Comparison of ENCODE assay signal across 15 cellular contexts in genomic region chr10:12465385-12466136, GRCh38.
DNase-seq lines count a peak whose midpoint lies in the region; ATAC-seq, FAIRE-seq and TF ChIP-seq lines count a peak whose summit lies in the region.
"Had no signal": no experiment of that assay in that cellular context is flagged by ENCODE, and none has a peak within 500 bp of the region (broad histone marks: within the 10 kb centered on the region; RNA-seq: fewer than 3 reads in every experiment).

No MANE protein-coding gene starts in this region.

- H3K36me3 Mint-ChIP-seq in activated naive CD4-positive, alpha-beta T cell treated with anti-CD3 and anti-CD28 coated beads, Interleukin-2, amount 50 U/mL, for 24 hours: peaks cover 2% of the 10 kb centered on the region
- H3K36me3 Mint-ChIP-seq in activated naive CD4-positive, alpha-beta T cell treated with anti-CD3 and anti-CD28 coated beads, Interleukin-2, amount 10 ng/mL, durations not matched to agents 7 days and 5 days: no peaks in the 10 kb centered on the region
- H3K36me3 Mint-ChIP-seq in type B pancreatic cell: no peaks in the 10 kb centered on the region

- BruUV-seq in IMR-90 (replicated peaks; lab: Mats Ljungman, UMichigan) (no TSS peak), K562 (replicated peaks; lab: Mats Ljungman, UMichigan) (no TSS peak)

- TF ChIP-seq RAD21 in IMR-90 (IDR thresholded peaks at IDR 0.05; ENCODE audit: low read length) (no peak), K562 (CRISPR knock-in tag; conservative IDR thresholded peaks at IDR 0.05 in 1 of 2, IDR thresholded peaks at IDR 0.05 in 1 of 2) (no peak)

- H3K4ac ChIP-seq in IMR-90 (ENCODE audit: low read depth, low read length): no peak overlapping the region

- H3K4me3 ChIP-seq in IMR-90 (ENCODE audit: insufficient read depth, low read depth, low read length) (no peak overlapping the region), K562 (no peak overlapping the region), esophagus squamous epithelium (no peak overlapping the region)
- H3K4me3 ChIP-seq: BLaER1 had no signal

- H2BK20ac ChIP-seq in IMR-90 (ENCODE audit: low read depth, low read length): no peak overlapping the region

- H3K9me3 Mint-ChIP-seq in activated naive CD4-positive, alpha-beta T cell treated with anti-CD3 and anti-CD28 coated beads, Interleukin-2, amount 50 U/mL, for 24 hours: no peaks in the 10 kb centered on the region
- no peaks in the 10 kb centered on the region for H3K9me3 Mint-ChIP-seq in activated naive CD4-positive, alpha-beta T cell treated with anti-CD3 and anti-CD28 coated beads, Interleukin-2, amount 10 ng/mL, durations not matched to agents 7 days and 5 days
- no peaks in the 10 kb centered on the region for H3K9me3 Mint-ChIP-seq in type B pancreatic cell
- H3K9me3 Mint-ChIP-seq: CD8-positive, alpha-beta memory T cell; H9 had no signal

- intact Hi-C loops in IMR-90 (cut with micrococcal nuclease): no loop called here
- intact Hi-C loops in K562 (cut with micrococcal nuclease): no loop called here
- intact Hi-C loops in esophagus squamous epithelium (cut with DNase I): no loop called here

- peaks cover 25% of the 10 kb centered on the region for H3K4me1 Mint-ChIP-seq in activated naive CD4-positive, alpha-beta T cell treated with anti-CD3 and anti-CD28 coated beads, Interleukin-2, amount 50 U/mL, for 24 hours
- H3K4me1 Mint-ChIP-seq in activated naive CD4-positive, alpha-beta T cell treated with anti-CD3 and anti-CD28 coated beads, Interleukin-2, amount 10 ng/mL, durations not matched to agents 7 days and 5 days: peaks cover 9% of the 10 kb centered on the region
- H3K4me1 Mint-ChIP-seq in type B pancreatic cell (ENCODE audit: unreplicated experiment): peaks cover 5% of the 10 kb centered on the region

- no CpG with 5 or more reads among the region's 9 CpGs for WGBS in IMR-90 (ENCODE audit: extremely low coverage in 2 of 2, insufficient read length in 1 of 2), 2 experiments
- 0% methylated on average over 9 of the region's 9 CpGs for WGBS in K562 (ENCODE audit: insufficient coverage, low coverage, missing lambda C conversion rate)
- 81 to 86% methylated on average over 8 to 9 of the region's 9 CpGs for WGBS in esophagus squamous epithelium, 2 donors

- no peak overlapping the region for H3K23ac ChIP-seq in IMR-90 (ENCODE audit: low read depth, low read length)

- H4K20me1 ChIP-seq in IMR-90 (ENCODE audit: insufficient read depth, low read length) (no peaks in the 10 kb centered on the region), K562 (replicated peaks; ENCODE audit: control insufficient read depth, insufficient read depth, low read length) (no peaks in the 10 kb centered on the region)

- H3K9ac ChIP-seq in IMR-90 (ENCODE audit: low read depth, low read length): no peak overlapping the region
- H3K9ac ChIP-seq in K562 (ENCODE audit: insufficient read depth in 1 of 2, low read depth in 2 of 2, low read length in 2 of 2): no peak overlapping the region
- H3K9ac ChIP-seq: BLaER1 had no signal

- H3K27ac Mint-ChIP-seq in activated naive CD4-positive, alpha-beta T cell treated with anti-CD3 and anti-CD28 coated beads, Interleukin-2, amount 50 U/mL, for 24 hours: peak overlapping the region; percentile 32
- H3K27ac Mint-ChIP-seq in activated naive CD4-positive, alpha-beta T cell treated with anti-CD3 and anti-CD28 coated beads, Interleukin-2, amount 10 ng/mL, durations not matched to agents 7 days and 5 days: no peak overlapping the region
- H3K27ac Mint-ChIP-seq in type B pancreatic cell: peak overlapping the region; percentile 36

- H4K8ac ChIP-seq in IMR-90 (ENCODE audit: low read depth in 2 of 2, low read length in 2 of 2): no peak overlapping the region

- dilution Hi-C loops in IMR-90 (cut with HindIII; ENCODE audit: low sequenced_read_pairs, unreplicated experiment): no loop called here

- no peaks in the 10 kb centered on the region for H3K27me3 Mint-ChIP-seq in activated naive CD4-positive, alpha-beta T cell treated with anti-CD3 and anti-CD28 coated beads, Interleukin-2, amount 50 U/mL, for 24 hours
- peaks cover 4% of the 10 kb centered on the region for H3K27me3 Mint-ChIP-seq in activated naive CD4-positive, alpha-beta T cell treated with anti-CD3 and anti-CD28 coated beads, Interleukin-2, amount 10 ng/mL, durations not matched to agents 7 days and 5 days
- H3K27me3 Mint-ChIP-seq in type B pancreatic cell: no peaks in the 10 kb centered on the region

- H3K9me3 ChIP-seq in IMR-90 (ENCODE audit: control insufficient read depth, insufficient read depth, low read length) (no peaks in the 10 kb centered on the region), K562 (replicated peaks; ENCODE audit: control insufficient read depth, insufficient read depth, low read depth, low read length) (no peaks in the 10 kb centered on the region), esophagus squamous epithelium (no peaks in the 10 kb centered on the region)
- H3K9me3 ChIP-seq: BLaER1 had no signal

- POLR2A ChIA-PET in IMR-90 (lab: Charles Lee; ENCODE audit: unreplicated experiment): no interaction called here
- POLR2A ChIA-PET in K562 (lab: Yijun Ruan, JAX): no interaction called here

- no peak overlapping the region for H2BK5ac ChIP-seq in IMR-90 (ENCODE audit: low read depth, low read length, poor library complexity, severe bottlenecking)

- H3K4me1 ChIP-seq in IMR-90 (ENCODE audit: control insufficient read depth, insufficient read depth, low read length): no peaks in the 10 kb centered on the region
- no peaks in the 10 kb centered on the region for H3K4me1 ChIP-seq in K562 (replicated peaks in 1 of 2; ENCODE audit: control insufficient read depth in 2 of 2, insufficient read depth in 2 of 2, low read length in 2 of 2)
- H3K4me1 ChIP-seq in esophagus squamous epithelium: peaks cover 0 to 26% (median 0%) of the 10 kb centered on the region in 3 donors
- H3K4me1 ChIP-seq: BLaER1 had no signal

- H2BK120ac ChIP-seq in IMR-90 (ENCODE audit: low read depth, low read length): no peak overlapping the region

- no peak overlapping the region for H2AK9ac ChIP-seq in IMR-90 (replicated peaks; ENCODE audit: low read depth, low read length, poor library complexity)

- in situ Hi-C loops in IMR-90 (cut with MboI; ENCODE audit: low sequenced_read_pairs): no loop called here
- in situ Hi-C loops in K562 (cut with MboI): no loop called here

- H2BK15ac ChIP-seq in IMR-90 (ENCODE audit: low read depth, low read length): no peak overlapping the region

- H3K27me3 ChIP-seq in IMR-90 (ENCODE audit: control insufficient read depth, insufficient read depth, low read length) (0 out of 2 replicates have a peak, but pooled peaks cover 1% of the 10 kb centered on the region), K562 (ENCODE audit: control insufficient read depth in 2 of 2, insufficient read depth in 2 of 2, low read length in 2 of 2) (peaks cover 4 to 41% of the 10 kb centered on the region in 2 experiments), esophagus squamous epithelium (no peaks in the 10 kb centered on the region)
- H3K27me3 ChIP-seq: BLaER1 had no signal

- no peaks in the 10 kb centered on the region for H3K79me2 ChIP-seq in K562 (ENCODE audit: control insufficient read depth, insufficient read depth, low read length)

- H3K4me2 ChIP-seq in IMR-90 (ENCODE audit: low read depth, low read length) (no peak overlapping the region), K562 (ENCODE audit: insufficient read depth, low read length) (no peak overlapping the region)
- H3K4me2 ChIP-seq: BLaER1 had no signal

- H2AFZ ChIP-seq in IMR-90 (replicated peaks; ENCODE audit: low read length, poor library complexity) (no peak overlapping the region), K562 (ENCODE audit: low read depth, low read length) (no peak overlapping the region)

- no peak overlapping the region for H3K4me3 Mint-ChIP-seq in activated naive CD4-positive, alpha-beta T cell treated with anti-CD3 and anti-CD28 coated beads, Interleukin-2, amount 50 U/mL, for 24 hours
- H3K4me3 Mint-ChIP-seq in activated naive CD4-positive, alpha-beta T cell treated with anti-CD3 and anti-CD28 coated beads, Interleukin-2, amount 10 ng/mL, durations not matched to agents 7 days and 5 days: no peak overlapping the region
- H3K4me3 Mint-ChIP-seq in type B pancreatic cell: no peak overlapping the region
- H3K4me3 Mint-ChIP-seq: CD8-positive, alpha-beta memory T cell; H9 had no signal

- no peak overlapping the region for H2AK5ac ChIP-seq in IMR-90 (ENCODE audit: low read depth, low read length)

- no peak for DNase-seq in activated naive CD4-positive, alpha-beta T cell treated with anti-CD3 and anti-CD28 coated beads, Interleukin-2, amount 10 ng/mL, durations not matched to agents 7 days and 5 days
- DNase-seq in IMR-90 (peak; percentile 26), K562 (ENCODE audit: extremely low read depth in 1 of 4, low spot score in 3 of 4) (peak in 2 of 4 experiments; percentile 10 to 17), type B pancreatic cell (ENCODE audit: extremely low spot score, unreplicated experiment) (no peak), esophagus squamous epithelium (lab: John Stamatoyannopoulos, UW) (no peak)
- DNase-seq: CD8-positive, alpha-beta memory T cell; H9; Kasumi-1; NCI-H2029; NCI-H524 treated with DMSO at 0.1 percent for 48 hours; NK-92 treated with Interleukin-12 subunit alpha and Interleukin-12 subunit beta, amount 100 ng/mL, for 24 hours had no signal

- H4K91ac ChIP-seq in IMR-90 (ENCODE audit: insufficient read depth, low read depth, low read length): no peak overlapping the region

- no peak overlapping the region for H3K56ac ChIP-seq in IMR-90 (ENCODE audit: extremely low read depth, insufficient read depth, low read length)

- no peak overlapping the region for H4K5ac ChIP-seq in IMR-90 (ENCODE audit: low read depth, low read length)

- H3K9me1 ChIP-seq in IMR-90 (ENCODE audit: insufficient read depth, low read length) (no peaks in the 10 kb centered on the region), K562 (ENCODE audit: control insufficient read depth, insufficient read depth, low read length) (no peaks in the 10 kb centered on the region)

- TF ChIP-seq POLR2A in IMR-90 (IDR thresholded peaks at IDR 0.05; ENCODE audit: low read depth, low read length): no peak
- TF ChIP-seq POLR2A in K562 (conservative IDR thresholded peaks at IDR 0.05): no peak
- TF ChIP-seq POLR2A in esophagus squamous epithelium (IDR thresholded peaks at IDR 0.05): no peak

- CTCF ChIA-PET in activated naive CD4-positive, alpha-beta T cell treated with anti-CD3 and anti-CD28 coated beads, Interleukin-2, amount 10 ng/mL, durations not matched to agents 7 days and 5 days (lab: Charles Lee): interaction anchor here (1.5 kb wide), 1 partner anchor 191 kb away, joined by 4 read pairs; no protein-coding TSS in a partner anchor
- CTCF ChIA-PET in IMR-90 (lab: Yijun Ruan, JAX): no interaction called here
- CTCF ChIA-PET in K562 (lab: Yijun Ruan, JAX; ENCODE audit: low intra/inter-chr PET ratio): no interaction called here

- no peak for TF ChIP-seq CTCF in IMR-90 (conservative IDR thresholded peaks at IDR 0.05; ENCODE audit: low read depth, low read length)
- no peak for TF ChIP-seq CTCF in K562 (IDR thresholded peaks at IDR 0.05 in 2 of 3, conservative IDR thresholded peaks at IDR 0.05 in 1 of 3; ENCODE audit: insufficient read depth in 2 of 3, low read depth in 1 of 3, low read length in 3 of 3)
- no peak for TF ChIP-seq CTCF in type B pancreatic cell (conservative IDR thresholded peaks at IDR 0.05)
- TF ChIP-seq CTCF in esophagus squamous epithelium (IDR thresholded peaks at IDR 0.05): no peak

- no peaks in the 10 kb centered on the region for H3K79me1 ChIP-seq in IMR-90 (ENCODE audit: low read depth in 1 of 2, low read length in 2 of 2)

- no peak; the same call in 1 of the 2 replicates for ATAC-seq in IMR-90 (ENCODE audit: low read depth)
- ATAC-seq in K562: peak; percentile 61; the same call in 2 of the 3 replicates
- no peak for ATAC-seq in HG03378 (IDR thresholded peaks at IDR 0.05; ENCODE audit: unreplicated experiment)

- no peak overlapping the region for H3K27ac ChIP-seq in IMR-90 (ENCODE audit: insufficient read depth, low read length)
- no peak overlapping the region for H3K27ac ChIP-seq in K562 (ENCODE audit: extremely low read depth, low read depth, low read length)
- H3K27ac ChIP-seq in esophagus squamous epithelium: no peak overlapping the region
- H3K27ac ChIP-seq: BLaER1, RWPE1 had no signal

- H3K14ac ChIP-seq in IMR-90 (replicated peaks; ENCODE audit: low read depth, low read length): no peak overlapping the region

- no peak for TF ChIP-seq EP300 in K562 (IDR thresholded peaks at IDR 0.05; ENCODE audit: low read length)

- no peak overlapping the region for H3K18ac ChIP-seq in IMR-90 (ENCODE audit: low read depth, low read length)

- no peaks in the 10 kb centered on the region for H3K36me3 ChIP-seq in IMR-90 (ENCODE audit: control insufficient read depth, insufficient read depth, low read length)
- H3K36me3 ChIP-seq in K562 (ENCODE audit: control insufficient read depth, insufficient read depth, low read length): no peaks in the 10 kb centered on the region
- no peaks in the 10 kb centered on the region for H3K36me3 ChIP-seq in esophagus squamous epithelium
- H3K36me3 ChIP-seq: BLaER1 had no signal

- FAIRE-seq in K562 (lab: Jason Lieb, UNC): no peak
